In the genomic region with DNA sequence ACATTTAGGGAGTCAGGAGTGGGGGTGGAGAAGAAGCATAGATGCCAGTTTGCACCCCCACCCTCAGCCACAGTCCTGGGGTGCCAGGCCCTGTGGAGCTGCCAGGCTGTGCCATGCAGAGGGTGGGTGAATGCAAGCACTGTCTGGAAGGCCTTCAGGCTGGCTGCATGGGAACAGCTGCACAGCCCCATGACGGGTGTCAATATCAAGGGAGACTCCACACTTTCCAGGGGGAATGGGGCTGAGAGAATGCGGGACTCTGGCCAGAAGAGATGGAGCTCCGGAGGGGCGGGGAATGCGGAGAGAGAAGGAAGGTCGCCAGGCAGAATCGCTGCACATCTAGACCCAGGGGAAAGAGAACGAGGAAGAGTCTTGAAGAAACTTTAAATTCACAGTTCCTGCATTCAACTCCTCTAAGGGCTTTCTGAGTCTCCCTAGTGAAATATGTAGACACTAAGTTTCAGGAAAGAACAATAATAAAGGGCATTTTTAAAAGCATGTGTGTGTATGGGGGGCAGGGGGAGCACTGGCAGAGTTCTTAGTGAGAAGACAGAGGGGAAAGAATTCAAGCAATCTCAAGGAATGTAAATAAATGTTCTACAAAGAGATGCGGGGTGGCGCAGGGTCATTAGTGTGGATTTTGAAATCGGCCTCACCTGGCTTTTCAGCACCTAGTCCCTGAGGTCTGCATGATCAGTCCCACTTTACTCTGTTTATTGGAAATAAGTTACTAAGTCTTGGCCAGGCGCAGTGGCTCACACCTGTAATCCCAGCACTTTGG, we compare ENCODE assay signal across 27 cellular contexts. TPM values are rescaled to one million over a fixed set of nuclear protein-coding genes. Genes with fewer than 3 reads are reported as not detected.
DNase-seq lines count a peak whose midpoint lies in the region; ATAC-seq, FAIRE-seq and TF ChIP-seq lines count a peak whose summit lies in the region.
"Had no signal": no experiment of that assay in that cellular context is flagged by ENCODE, and none has a peak within 500 bp of the region (broad histone marks: within the 10 kb centered on the region; RNA-seq: fewer than 3 reads in every experiment).

No MANE protein-coding gene starts in this region.

- H3K36me3 ChIP-seq in astrocyte (ENCODE audit: insufficient read depth, low read length) (no peaks in the 10 kb centered on the region), trophoblast cell (ENCODE audit: control insufficient read depth in 1 of 2, insufficient read depth in 2 of 2, low read length in 2 of 2) (no peaks in the 10 kb centered on the region)
- H3K36me3 ChIP-seq: BLaER1 treated with 17β-estradiol and CSF1 and Interleukin-3, amounts not matched to agents 10 nM and 100 nM; heart left ventricle; upper lobe of left lung had no signal

- H3K18ac ChIP-seq in trophoblast cell (ENCODE audit: low read length), result no peak overlapping the region

- no peak overlapping the region for H3K9ac ChIP-seq in astrocyte (ENCODE audit: low read length)
- no peak overlapping the region for H3K9ac ChIP-seq in trophoblast cell (ENCODE audit: low read length)
- H3K9ac ChIP-seq: BLaER1 treated with 17β-estradiol and CSF1 and Interleukin-3, amounts not matched to agents 10 nM and 100 nM had no signal

- no peak overlapping the region for H3K23ac ChIP-seq in trophoblast cell (ENCODE audit: low read length)

- no peak overlapping the region for H2AFZ ChIP-seq in astrocyte (ENCODE audit: low read depth, low read length)
- no peak overlapping the region for H2AFZ ChIP-seq in trophoblast cell (ENCODE audit: insufficient read depth, low read length, poor library complexity)

- ATAC-seq in HG03025 (IDR thresholded peaks at IDR 0.05; ENCODE audit: low FRiP score, unreplicated experiment) (no peak), GM18519 (IDR thresholded peaks at IDR 0.05; ENCODE audit: low FRiP score, unreplicated experiment) (no peak), GM21423 (IDR thresholded peaks at IDR 0.05; ENCODE audit: unreplicated experiment) (no peak)
- ATAC-seq: heart left ventricle, right cardiac atrium had no signal

- no peak overlapping the region for H2BK5ac ChIP-seq in trophoblast cell (ENCODE audit: low read depth, low read length, poor library complexity)

- H3K27me3 ChIP-seq in astrocyte (ENCODE audit: insufficient read depth, low read length), result peaks cover 7% of the 10 kb centered on the region
- H3K27me3 ChIP-seq in trophoblast cell (ENCODE audit: insufficient read depth, low read length), result peaks cover 2% of the 10 kb centered on the region
- H3K27me3 ChIP-seq: BLaER1 treated with 17β-estradiol and CSF1 and Interleukin-3, amounts not matched to agents 10 nM and 100 nM; upper lobe of left lung had no signal

- in situ Hi-C loops in GM13977 (cut with MboI; ENCODE audit: low pct_unique_long_range_greater_than_20kb, low sequenced_read_pairs, unreplicated experiment), result loop anchor here (25.0 kb wide), 1 partner anchor 270 kb away; no protein-coding TSS in a partner anchor

- peaks cover 19% of the 10 kb centered on the region for H3K9me3 Mint-ChIP-seq in astrocyte (ENCODE audit: unreplicated experiment)
- H3K9me3 Mint-ChIP-seq: T-helper 1 cell treated with Interleukin-12 subunit alpha and Interleukin-12 subunit beta and Interleukin-4 antibody, amounts not matched to agents 30 μg/mL and 1 μg/mL, for 36 hours had no signal

- no peaks in the 10 kb centered on the region for H3K36me3 Mint-ChIP-seq in astrocyte (ENCODE audit: low read depth, unreplicated experiment)
- H3K36me3 Mint-ChIP-seq: activated CD4-positive, alpha-beta memory T cell treated with anti-CD3 and anti-CD28 coated beads for 36 hours had no signal

- no peaks in the 10 kb centered on the region for H3K79me1 ChIP-seq in trophoblast cell (ENCODE audit: low read length)

- H4K8ac ChIP-seq in trophoblast cell (ENCODE audit: low read depth, low read length), result no peak overlapping the region

- H2BK12ac ChIP-seq in trophoblast cell (ENCODE audit: low read length), result no peak overlapping the region

- H4K12ac ChIP-seq in trophoblast cell (ENCODE audit: low read depth, low read length), result no peak overlapping the region

- H4K20me1 ChIP-seq in astrocyte (ENCODE audit: insufficient read depth, low read length), result no peaks in the 10 kb centered on the region

- H3K4me2 ChIP-seq in astrocyte (ENCODE audit: low read length) (no peak overlapping the region), trophoblast cell (ENCODE audit: low read length) (no peak overlapping the region)

- H3K4me3 ChIP-seq in AG10803 (ENCODE audit: low read length) (no peak overlapping the region), astrocyte (ENCODE audit: insufficient read depth, low read depth, low read length) (no peak overlapping the region), trophoblast cell (ENCODE audit: low read depth, low read length) (no peak overlapping the region)
- H3K4me3 ChIP-seq: BLaER1 treated with 17β-estradiol and CSF1 and Interleukin-3, amounts not matched to agents 10 nM and 100 nM; heart left ventricle; upper lobe of left lung had no signal

- no peak overlapping the region for H4K91ac ChIP-seq in trophoblast cell (ENCODE audit: low read depth, low read length)

- H3K4me1 ChIP-seq in astrocyte (ENCODE audit: insufficient read depth, low read length) (no peaks in the 10 kb centered on the region), trophoblast cell (ENCODE audit: control insufficient read depth in 1 of 2, insufficient read depth in 2 of 2, low read length in 2 of 2) (no peaks in the 10 kb centered on the region)
- H3K4me1 ChIP-seq: upper lobe of left lung had no signal

- peak overlapping the region; percentile 27 for H3K4me3 Mint-ChIP-seq in astrocyte (ENCODE audit: unreplicated experiment)
- H3K4me3 Mint-ChIP-seq: activated CD4-positive, alpha-beta memory T cell treated with anti-CD3 and anti-CD28 coated beads for 36 hours; T-helper 1 cell treated with Interleukin-12 subunit alpha and Interleukin-12 subunit beta and Interleukin-4 antibody, amounts not matched to agents 30 μg/mL and 1 μg/mL, for 36 hours had no signal

- no peak overlapping the region for H2BK120ac ChIP-seq in trophoblast cell (ENCODE audit: insufficient read depth, low read length, poor library complexity)

- no peak overlapping the region for H3K14ac ChIP-seq in trophoblast cell (ENCODE audit: low read length)

- WGBS in trophoblast cell (ENCODE audit: extremely low coverage, insufficient coverage, insufficient read length), result no CpG with 5 or more reads among the region's 12 CpGs

- H3K27ac Mint-ChIP-seq in astrocyte (ENCODE audit: unreplicated experiment), result no peak overlapping the region
- H3K27ac Mint-ChIP-seq: activated CD4-positive, alpha-beta memory T cell treated with anti-CD3 and anti-CD28 coated beads for 36 hours; T-helper 1 cell treated with Interleukin-12 subunit alpha and Interleukin-12 subunit beta and Interleukin-4 antibody, amounts not matched to agents 30 μg/mL and 1 μg/mL, for 36 hours had no signal

- no peak overlapping the region for H3K4ac ChIP-seq in trophoblast cell (ENCODE audit: low read depth, low read length)

- H2AK5ac ChIP-seq in trophoblast cell (ENCODE audit: low read length), result no peak overlapping the region

- TF ChIP-seq CTCF in AG10803 (conservative IDR thresholded peaks at IDR 0.05; ENCODE audit: low read length) (no peak), astrocyte (IDR thresholded peaks at IDR 0.05; ENCODE audit: insufficient read depth, low read depth, low read length) (no peak), GM13977 (IDR thresholded peaks at IDR 0.05; ENCODE audit: extremely low read depth, insufficient read depth, missing control alignments) (no peak)

- H3K27ac ChIP-seq in astrocyte (ENCODE audit: low read depth, low read length) (no peak overlapping the region), trophoblast cell (ENCODE audit: low read depth, low read length) (no peak overlapping the region)
- H3K27ac ChIP-seq: BLaER1 treated with 17β-estradiol and CSF1 and Interleukin-3, amounts not matched to agents 10 nM and 100 nM; heart left ventricle; upper lobe of left lung; VCaP had no signal

- H3K79me2 ChIP-seq in astrocyte (ENCODE audit: insufficient read depth, low read length) (no peaks in the 10 kb centered on the region), trophoblast cell (ENCODE audit: control insufficient read depth, insufficient read depth, low read length, poor library complexity) (no peaks in the 10 kb centered on the region)

- peaks cover 7% of the 10 kb centered on the region for H3K4me1 Mint-ChIP-seq in astrocyte (ENCODE audit: low read depth, unreplicated experiment)

- FAIRE-seq in astrocyte (lab: Jason Lieb, UNC), result no peak
- FAIRE-seq: colon, D721Med, endometrium, kidney had no signal

- peaks cover 22% of the 10 kb centered on the region for H3K27me3 Mint-ChIP-seq in astrocyte (ENCODE audit: low read depth, unreplicated experiment)

- DNase-seq in AG10803 (ENCODE audit: low read depth) (peak; percentile 4), astrocyte (ENCODE audit: low read depth) (no peak), iris pigment epithelial cell (ENCODE audit: low read depth) (peak; percentile 16), trophoblast cell (peak; percentile 40 to 56), GM13977 (ENCODE audit: low spot score) (no peak)
- DNase-seq: activated CD4-positive, alpha-beta memory T cell treated with anti-CD3 and anti-CD28 coated beads for 36 hours; activated naive CD4-positive, alpha-beta T cell; aorta; heart left ventricle; kidney; NCI-H1417 treated with DMSO at 0.1 percent for 48 hours; NCI-H2171; NCI-H69; OCI-M1; SHP77 treated with DMSO at 0.1 percent for 48 hours; stimulated activated naive CD4-positive, alpha-beta T cell treated with Interleukin-2 at 50 U/mL for 16 hours had no signal

- H3K9me3 ChIP-seq in astrocyte (ENCODE audit: insufficient read depth, low read depth, low read length) (peaks cover 3% of the 10 kb centered on the region), trophoblast cell (ENCODE audit: insufficient read depth, low read depth, low read length) (no peaks in the 10 kb centered on the region)

RNA-seq across cellular contexts. Expression of a gene that starts 59.1 kb away (rescaled TPM):
- 66.1 and 76.8 TPM in 2 replicates for total RNA-seq in astrocyte
- 58.2 and 60.5 TPM in 2 replicates for polyA plus RNA-seq in trophoblast cell (2013)

Comparison
In these comparisons a context has a peak if more than half of its experiments do, and no peak if none do; other contexts are left out.
1. DNase-seq: peak in AG10803 (single experiment), iris pigment epithelial cell (single experiment) and trophoblast cell (2 of 2); none in astrocyte (single experiment) and GM13977 (single experiment).